19 cellular contexts compared by ENCODE assay signal in genomic region chr17:46125831-46126230, GRCh38.
DNase-seq lines count a peak whose midpoint lies in the region; ATAC-seq, FAIRE-seq and TF ChIP-seq lines count a peak whose summit lies in the region.
"Had no signal": no experiment of that assay in that cellular context is flagged by ENCODE, and none has a peak within 500 bp of the region (broad histone marks: within the 10 kb centered on the region; RNA-seq: fewer than 3 reads in every experiment).

No MANE protein-coding gene starts in this region.

- H3K27ac Mint-ChIP-seq in activated naive CD8-positive, alpha-beta T cell: peak overlapping the region; percentile 35
- H3K27ac Mint-ChIP-seq in activated naive CD8-positive, alpha-beta T cell treated with anti-CD3 and anti-CD28 coated beads for 36 hours: no peak overlapping the region
- no peak overlapping the region for H3K27ac Mint-ChIP-seq in astrocyte (ENCODE audit: unreplicated experiment)

- H3K36me3 ChIP-seq in astrocyte (ENCODE audit: insufficient read depth, low read length) (no peaks in the 10 kb centered on the region), gastrocnemius medialis (no peaks in the 10 kb centered on the region), ovary (no peaks in the 10 kb centered on the region)

- DNase-seq in activated naive CD8-positive, alpha-beta T cell treated with anti-CD3 and anti-CD28 coated beads for 36 hours: no peak
- DNase-seq in astrocyte (ENCODE audit: low read depth) (peak; percentile 71), fibroblast of the aortic adventitia (ENCODE audit: low read depth) (peak; percentile 67), gastrocnemius medialis (no peak), ovary (no peak), HuH-7.5 (ENCODE audit: low spot score) (no peak), H4 (ENCODE audit: low spot score) (no peak)
- DNase-seq: EL, GM23248, KG1, MG63, NCI-H1105 treated with DMSO at 0.1 percent for 48 hours, NCI-H187, NCI-H446 treated with DMSO at 0.1 percent for 48 hours, NCI-H82 had no signal

- H3K27me3 Mint-ChIP-seq in activated naive CD8-positive, alpha-beta T cell: no peaks in the 10 kb centered on the region
- no peaks in the 10 kb centered on the region for H3K27me3 Mint-ChIP-seq in activated naive CD8-positive, alpha-beta T cell treated with anti-CD3 and anti-CD28 coated beads for 36 hours
- H3K27me3 Mint-ChIP-seq in astrocyte (ENCODE audit: low read depth, unreplicated experiment): no peaks in the 10 kb centered on the region

- H3K9me3 Mint-ChIP-seq in activated naive CD8-positive, alpha-beta T cell (ENCODE audit: low read depth): no peaks in the 10 kb centered on the region
- H3K9me3 Mint-ChIP-seq in activated naive CD8-positive, alpha-beta T cell treated with anti-CD3 and anti-CD28 coated beads for 36 hours: peaks cover 1% of the 10 kb centered on the region
- H3K9me3 Mint-ChIP-seq in astrocyte (ENCODE audit: unreplicated experiment): no peaks in the 10 kb centered on the region

- H3K27me3 ChIP-seq in astrocyte (ENCODE audit: insufficient read depth, low read length) (no peaks in the 10 kb centered on the region), gastrocnemius medialis (no peaks in the 10 kb centered on the region), ovary (no peaks in the 10 kb centered on the region)
- H3K27me3 ChIP-seq: BLaER1, MG63 had no signal

- H3K79me2 ChIP-seq in astrocyte (ENCODE audit: insufficient read depth, low read length): peaks cover 99% of the 10 kb centered on the region

- peaks cover 95% of the 10 kb centered on the region for H4K20me1 ChIP-seq in astrocyte (ENCODE audit: insufficient read depth, low read length)

- H3K36me3 Mint-ChIP-seq in activated naive CD8-positive, alpha-beta T cell: peaks cover 23% of the 10 kb centered on the region
- peaks cover 53% of the 10 kb centered on the region for H3K36me3 Mint-ChIP-seq in activated naive CD8-positive, alpha-beta T cell treated with anti-CD3 and anti-CD28 coated beads for 36 hours
- H3K36me3 Mint-ChIP-seq in astrocyte (ENCODE audit: low read depth, unreplicated experiment): no peaks in the 10 kb centered on the region

- H3K4me3 Mint-ChIP-seq in activated naive CD8-positive, alpha-beta T cell: no peak overlapping the region
- H3K4me3 Mint-ChIP-seq in activated naive CD8-positive, alpha-beta T cell treated with anti-CD3 and anti-CD28 coated beads for 36 hours: no peak overlapping the region
- no peak overlapping the region for H3K4me3 Mint-ChIP-seq in astrocyte (ENCODE audit: unreplicated experiment)

- no peaks in the 10 kb centered on the region for H3K9me3 ChIP-seq in astrocyte (ENCODE audit: insufficient read depth, low read depth, low read length)
- no peaks in the 10 kb centered on the region for H3K9me3 ChIP-seq in gastrocnemius medialis
- H3K9me3 ChIP-seq in ovary: no peaks in the 10 kb centered on the region
- H3K9me3 ChIP-seq: BLaER1, MG63 had no signal

- no peak overlapping the region for H3K4me3 ChIP-seq in astrocyte (ENCODE audit: insufficient read depth, low read depth, low read length)
- H3K4me3 ChIP-seq in fibroblast of the aortic adventitia (ENCODE audit: low read depth, low read length): no peak overlapping the region
- no peak overlapping the region for H3K4me3 ChIP-seq in gastrocnemius medialis
- no peak overlapping the region for H3K4me3 ChIP-seq in ovary
- H3K4me3 ChIP-seq: BLaER1, GM23248, MG63 had no signal

- H3K4me1 ChIP-seq in astrocyte (ENCODE audit: insufficient read depth, low read length): peaks cover 11% of the 10 kb centered on the region
- peaks cover 91 to 93% of the 10 kb centered on the region in 2 donors for H3K4me1 ChIP-seq in gastrocnemius medialis
- peaks cover 18% of the 10 kb centered on the region for H3K4me1 ChIP-seq in ovary (ENCODE audit: insufficient read depth)

- TF ChIP-seq CTCF in astrocyte (IDR thresholded peaks at IDR 0.05; ENCODE audit: insufficient read depth, low read depth, low read length) (no peak), fibroblast of the aortic adventitia (IDR thresholded peaks at IDR 0.05; ENCODE audit: insufficient read depth, low read length) (no peak), gastrocnemius medialis (IDR thresholded peaks at IDR 0.05 in 4 of 5, conservative IDR thresholded peaks at IDR 0.05 in 1 of 5) (no peak), ovary (IDR thresholded peaks at IDR 0.05) (no peak)

- intact Hi-C loops in gastrocnemius medialis (cut with DNase I; ENCODE audit: low total_unique reads) (no loop called here), ovary (cut with DNase I) (no loop called here)

- H3K27ac ChIP-seq in astrocyte (ENCODE audit: low read depth, low read length) (no peak overlapping the region), gastrocnemius medialis (peak overlapping the region in 3 of 4 donors; percentile 1 to 36 (median 16)), ovary (no peak overlapping the region)
- H3K27ac ChIP-seq: 22Rv1, BLaER1, GM23248 had no signal

- 89 to 91% (median 91%) methylated on average over 6 of the region's 6 CpGs for WGBS in ovary, 3 donors

- no peak for TF ChIP-seq EP300 in ovary (IDR thresholded peaks at IDR 0.05)

- no peak overlapping the region for H3K9ac ChIP-seq in astrocyte (ENCODE audit: low read length)
- H3K9ac ChIP-seq: BLaER1, GM23248 had no signal

- in situ Hi-C loops in gastrocnemius medialis (cut with MboI; ENCODE audit: low sequenced_read_pairs in 4 of 4): no loop called here

- peaks cover 92% of the 10 kb centered on the region for H3K4me1 Mint-ChIP-seq in activated naive CD8-positive, alpha-beta T cell (ENCODE audit: low read depth)
- H3K4me1 Mint-ChIP-seq in activated naive CD8-positive, alpha-beta T cell treated with anti-CD3 and anti-CD28 coated beads for 36 hours: peaks cover 77% of the 10 kb centered on the region
- H3K4me1 Mint-ChIP-seq in astrocyte (ENCODE audit: low read depth, unreplicated experiment): peaks cover 50% of the 10 kb centered on the region

- H3K4me2 ChIP-seq in astrocyte (ENCODE audit: low read length): no peak overlapping the region
- H3K4me2 ChIP-seq: BLaER1 had no signal

- no peak overlapping the region for H2AFZ ChIP-seq in astrocyte (ENCODE audit: low read depth, low read length)
- H2AFZ ChIP-seq: GM23248 had no signal

- TF ChIP-seq POLR2A in gastrocnemius medialis (IDR thresholded peaks at IDR 0.05) (no peak), ovary (IDR thresholded peaks at IDR 0.05) (no peak)

- FAIRE-seq in astrocyte (lab: Jason Lieb, UNC): no peak
- FAIRE-seq: GM18507 had no signal

- ATAC-seq in gastrocnemius medialis: no peak

Comparison
In these comparisons a context has a peak if more than half of its experiments do, and no peak if none do; other contexts are left out.
1. DNase-seq: peak in astrocyte (single experiment) and fibroblast of the aortic adventitia (single experiment); none in activated naive CD8-positive, alpha-beta T cell treated with anti-CD3 and anti-CD28 coated beads for 36 hours (single experiment), gastrocnemius medialis (0 of 2), ovary (0 of 5), HuH-7.5 (single experiment) and H4 (single experiment).
2. H3K27ac ChIP-seq: peak in gastrocnemius medialis (3 of 4); none in astrocyte (single experiment) and ovary (0 of 2).